ENCODE assay signal across 1 cellular context in genomic region chr20:348972-349841, GRCh38.
TF ChIP-seq lines count a peak whose summit lies in the region.

No MANE protein-coding gene starts in this region.

TF ChIP-seq in HepG2, 621 proteins besides CTCF, POLR2A, EP300 and RAD21 (continued from another document and continues in another):
- TF ChIP-seq ONECUT2 (CRISPR knock-in tag; IDR thresholded peaks at IDR 0.05) (peak; percentile 34; the same call in 1 of the 2 replicates), ZNF256 (CRISPR knock-in tag; conservative IDR thresholded peaks at IDR 0.05) (0 out of 2 replicates have a peak, but pooled peaks have one; percentile 55), ARID2 (CRISPR knock-in tag; IDR thresholded peaks at IDR 0.05; ENCODE audit: borderline replicate concordance) (0 out of 2 replicates have a peak, but pooled peaks have one; percentile 77), KDM2A (CRISPR knock-in tag; IDR thresholded peaks at IDR 0.05; ENCODE audit: borderline replicate concordance, low read depth) (peak; percentile 73), KDM3A (CRISPR knock-in tag; IDR thresholded peaks at IDR 0.05; ENCODE audit: low read depth) (0 out of 2 replicates have a peak, but pooled peaks have one; percentile 14), ZNF770 (CRISPR knock-in tag; IDR thresholded peaks at IDR 0.05) (peak; percentile 81), GATAD1 (CRISPR knock-in tag; IDR thresholded peaks at IDR 0.05) (peak; percentile 59), ZNF570 (CRISPR knock-in tag; IDR thresholded peaks at IDR 0.05; ENCODE audit: borderline replicate concordance) (no peak), RELA (CRISPR knock-in tag; IDR thresholded peaks at IDR 0.05) (no peak), TCF12 (IDR thresholded peaks at IDR 0.05) (no peak), TCF12 (CRISPR knock-in tag; IDR thresholded peaks at IDR 0.05) (no peak), CENPBD1 (CRISPR knock-in tag; IDR thresholded peaks at IDR 0.05; ENCODE audit: borderline replicate concordance, low read depth) (no peak), NONO (IDR thresholded peaks at IDR 0.05) (no peak), NONO (CRISPR knock-in tag; conservative IDR thresholded peaks at IDR 0.05) (peak; percentile 11; the same call in 1 of the 2 replicates), HDAC1 (CRISPR knock-in tag; IDR thresholded peaks at IDR 0.05) (peak; percentile 83), KMT2B (CRISPR knock-in tag; IDR thresholded peaks at IDR 0.05) (no peak), ZNF10 (CRISPR knock-in tag; IDR thresholded peaks at IDR 0.05; ENCODE audit: borderline replicate concordance, low read depth) (no peak), JUN (CRISPR knock-in tag; IDR thresholded peaks at IDR 0.05) (no peak; the same call in 1 of the 2 replicates), ZNF33A (CRISPR knock-in tag; IDR thresholded peaks at IDR 0.05; ENCODE audit: borderline replicate concordance) (no peak), ZBTB38 (CRISPR knock-in tag; IDR thresholded peaks at IDR 0.05) (peak; percentile 88), PRMT3 (CRISPR knock-in tag; IDR thresholded peaks at IDR 0.05; ENCODE audit: borderline replicate concordance, low read depth) (no peak), ZNF639 (CRISPR knock-in tag; conservative IDR thresholded peaks at IDR 0.05) (no peak), PHF5A (CRISPR knock-in tag; IDR thresholded peaks at IDR 0.05; ENCODE audit: low read depth, unreplicated experiment) (no peak), ZFP62 (CRISPR knock-in tag; IDR thresholded peaks at IDR 0.05) (no peak), KDM6A (CRISPR knock-in tag; IDR thresholded peaks at IDR 0.05; ENCODE audit: low read depth) (0 out of 2 replicates have a peak, but pooled peaks have one; percentile 20), U2AF1 (optimal IDR thresholded peaks at IDR 0.05; ENCODE audit: low read depth, low read length) (no peak), GATA4 (IDR thresholded peaks at IDR 0.05; ENCODE audit: borderline replicate concordance, low read depth) (no peak), TBL1XR1 (IDR thresholded peaks at IDR 0.05; ENCODE audit: borderline replicate concordance, low read length, partially characterized antibody) (peak; percentile 15), HOXA7 (CRISPR knock-in tag; IDR thresholded peaks at IDR 0.05) (no peak), POGK (CRISPR knock-in tag; conservative IDR thresholded peaks at IDR 0.05) (peak; percentile 87), RBM39 (IDR thresholded peaks at IDR 0.05; ENCODE audit: low read depth, low read length, poor library complexity, severe bottlenecking) (peak; percentile 21), MAZ (IDR thresholded peaks at IDR 0.05; ENCODE audit: borderline replicate concordance, low read depth, low read length) (no peak), MAZ (CRISPR knock-in tag; IDR thresholded peaks at IDR 0.05; ENCODE audit: low read depth) (peak; percentile 36; the same call in 1 of the 2 replicates), MAX (IDR thresholded peaks at IDR 0.05) (peak; percentile 70), TFE3 (CRISPR knock-in tag; IDR thresholded peaks at IDR 0.05) (peak; percentile 50; the same call in 1 of the 2 replicates), BRD4 (CRISPR knock-in tag; IDR thresholded peaks at IDR 0.05) (no peak), ZNF136 (CRISPR knock-in tag; IDR thresholded peaks at IDR 0.05; ENCODE audit: low read depth) (no peak), HNF1A (IDR thresholded peaks at IDR 0.05; ENCODE audit: low read depth) (0 out of 2 replicates have a peak, but pooled peaks have one; percentile 15), HNF1A (CRISPR knock-in tag; IDR thresholded peaks at IDR 0.05; ENCODE audit: borderline replicate concordance) (peak; percentile 33; the same call in 1 of the 2 replicates), ZNF512B (CRISPR knock-in tag; IDR thresholded peaks at IDR 0.05; ENCODE audit: borderline replicate concordance) (no peak), ZNF768 (CRISPR knock-in tag; IDR thresholded peaks at IDR 0.05) (0 out of 2 replicates have a peak, but pooled peaks have one; percentile 46), NFIB (CRISPR knock-in tag; IDR thresholded peaks at IDR 0.05; ENCODE audit: borderline replicate concordance) (no peak), ZNF121 (CRISPR knock-in tag; IDR thresholded peaks at IDR 0.05) (no peak), GRHL1 (CRISPR knock-in tag; conservative IDR thresholded peaks at IDR 0.05) (no peak), YY1 (IDR thresholded peaks at IDR 0.05; ENCODE audit: insufficient read depth, insufficient replicate concordance, low read depth, low read length) (peak; percentile 10), DBP (CRISPR knock-in tag; IDR thresholded peaks at IDR 0.05; ENCODE audit: not compliant biosample characterization) (no peak)
